Comparison of ENCODE assay signal across 28 cellular contexts in the genomic region with DNA sequence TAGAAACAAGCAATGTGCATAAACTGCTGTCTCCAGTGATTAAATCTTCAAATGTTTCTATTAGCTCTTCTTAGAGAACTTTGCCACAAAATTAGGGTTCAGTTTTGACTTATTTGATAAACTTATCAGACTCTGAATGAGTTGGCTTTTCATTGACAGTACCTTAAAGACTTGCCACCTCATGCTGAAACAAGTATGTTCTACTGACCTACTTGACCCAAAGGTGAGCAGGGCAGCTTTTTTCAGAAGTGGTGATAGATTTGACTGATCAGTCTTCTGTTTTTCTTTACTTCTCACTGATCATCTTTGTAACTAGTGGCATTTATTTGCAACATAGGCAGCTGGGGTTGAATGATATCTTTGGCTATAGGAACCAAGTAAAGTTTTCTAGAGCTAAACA.
"Had no signal": no experiment of that assay in that cellular context is flagged by ENCODE, and none has a peak within 500 bp of the region (broad histone marks: within the 10 kb centered on the region; RNA-seq: fewer than 3 reads in every experiment).

No MANE protein-coding gene starts in this region.

- H2AFZ ChIP-seq: neural progenitor cell had no signal

- H3K9ac ChIP-seq: neural progenitor cell had no signal

- H3K27ac ChIP-seq: neural progenitor cell, ovary, prostate gland, right lobe of liver, sigmoid colon, suprapubic skin, testis, tibial artery, transverse colon, upper lobe of right lung, uterus had no signal

- H3K36me3 Mint-ChIP-seq: natural killer cell had no signal

- H3K9me3 Mint-ChIP-seq: naive thymus-derived CD4-positive, alpha-beta T cell; natural killer cell; nephron; neural progenitor cell; stimulated activated memory B cell treated with anti-CD40 and anti-IgM and Interleukin-4, amounts not matched to agents 10 μg/mL and 1 μg/mL and 100 μg/mL, for 72 hours; stimulated activated naive CD8-positive, alpha-beta T cell treated with anti-CD3 and anti-CD28 coated beads, Interleukin-15, amount 100 ng/mL, for 72 hours had no signal

- H3K27me3 ChIP-seq: neural progenitor cell, ovary, right lobe of liver, sigmoid colon, suprapubic skin, testis, tibial artery, transverse colon, upper lobe of right lung, uterus had no signal

- H3K9me3 ChIP-seq: ovary, prostate gland, right lobe of liver, sigmoid colon, suprapubic skin, testis, tibial artery, transverse colon, upper lobe of right lung, uterus had no signal

- H3K4me3 ChIP-seq: neural progenitor cell, ovary, prostate gland, right lobe of liver, sigmoid colon, suprapubic skin, testis, tibial artery, transverse colon, upper lobe of right lung, uterus had no signal

- DNase-seq: naive thymus-derived CD4-positive, alpha-beta T cell; natural killer cell; occipital lobe; ovary; retina; right cardiac atrium; right lobe of liver; sigmoid colon; small intestine; stimulated activated CD4-positive, alpha-beta T cell treated with anti-CD3 and anti-CD28 coated beads, Interleukin-15, amount 100 ng/mL, for 24 hours; stimulated activated CD4-positive, alpha-beta T cell treated with anti-CD3 and anti-CD28 coated beads, Interleukin-2, amount 100 ng/mL, for 24 hours; stimulated activated CD4-positive, alpha-beta T cell treated with anti-CD3 and anti-CD28 coated beads, Interleukin-2, amount 100 ng/mL, for 48 hours; stimulated activated CD4-positive, alpha-beta T cell treated with anti-CD3 and anti-CD28 coated beads, Interleukin-4, amount 100 ng/mL, for 24 hours; stimulated activated naive CD4-positive, alpha-beta T cell; stimulated activated naive CD8-positive, alpha-beta T cell treated with anti-CD3 and anti-CD28 coated beads, Interleukin-15, amount 100 ng/mL, for 72 hours; stimulated activated naive CD8-positive, alpha-beta T cell treated with anti-CD3 and anti-CD28 coated beads, Interleukin-15, Interleukin-2, amounts not matched to agents 100 U/mL and 50 U/mL, for 24 hours; substantia nigra; testis; tibial artery; transverse colon; upper lobe of right lung; uterus had no signal

- H3K36me3 ChIP-seq: neural progenitor cell, ovary, prostate gland, right lobe of liver, sigmoid colon, suprapubic skin, tibial artery, transverse colon, upper lobe of right lung, uterus had no signal

- ATAC-seq: naive thymus-derived CD4-positive, alpha-beta T cell; natural killer cell; right cardiac atrium; right lobe of liver; stimulated activated memory B cell treated with anti-CD40 and anti-IgM and Interleukin-4, amounts not matched to agents 10 μg/mL and 1 μg/mL and 100 μg/mL, for 72 hours; stimulated activated naive CD8-positive, alpha-beta T cell treated with anti-CD3 and anti-CD28 coated beads, Interleukin-15, Interleukin-2, amounts not matched to agents 100 U/mL and 50 U/mL, for 24 hours; upper lobe of right lung had no signal

- H3K27ac Mint-ChIP-seq: naive thymus-derived CD4-positive, alpha-beta T cell; natural killer cell; neural progenitor cell; stimulated activated memory B cell treated with anti-CD40 and anti-IgM and Interleukin-4, amounts not matched to agents 10 μg/mL and 1 μg/mL and 100 μg/mL, for 72 hours; stimulated activated naive CD8-positive, alpha-beta T cell treated with anti-CD3 and anti-CD28 coated beads, Interleukin-15, amount 100 ng/mL, for 72 hours; type B pancreatic cell had no signal

- H3K4me3 Mint-ChIP-seq: naive thymus-derived CD4-positive, alpha-beta T cell; natural killer cell; nephron; neural progenitor cell; stimulated activated memory B cell treated with anti-CD40 and anti-IgM and Interleukin-4, amounts not matched to agents 10 μg/mL and 1 μg/mL and 100 μg/mL, for 72 hours; stimulated activated naive CD8-positive, alpha-beta T cell treated with anti-CD3 and anti-CD28 coated beads, Interleukin-15, amount 100 ng/mL, for 72 hours; type B pancreatic cell had no signal

- H3K27me3 Mint-ChIP-seq: naive thymus-derived CD4-positive, alpha-beta T cell; stimulated activated memory B cell treated with anti-CD40 and anti-IgM and Interleukin-4, amounts not matched to agents 10 μg/mL and 1 μg/mL and 100 μg/mL, for 72 hours; stimulated activated naive CD8-positive, alpha-beta T cell treated with anti-CD3 and anti-CD28 coated beads, Interleukin-15, amount 100 ng/mL, for 72 hours; type B pancreatic cell had no signal

- FAIRE-seq: small intestine had no signal

- H3K4me1 ChIP-seq: prostate gland, suprapubic skin, uterus had no signal

- H3K4me1 Mint-ChIP-seq: neural progenitor cell had no signal

- H3K4me2 ChIP-seq: neural progenitor cell had no signal
